In the genomic region with DNA sequence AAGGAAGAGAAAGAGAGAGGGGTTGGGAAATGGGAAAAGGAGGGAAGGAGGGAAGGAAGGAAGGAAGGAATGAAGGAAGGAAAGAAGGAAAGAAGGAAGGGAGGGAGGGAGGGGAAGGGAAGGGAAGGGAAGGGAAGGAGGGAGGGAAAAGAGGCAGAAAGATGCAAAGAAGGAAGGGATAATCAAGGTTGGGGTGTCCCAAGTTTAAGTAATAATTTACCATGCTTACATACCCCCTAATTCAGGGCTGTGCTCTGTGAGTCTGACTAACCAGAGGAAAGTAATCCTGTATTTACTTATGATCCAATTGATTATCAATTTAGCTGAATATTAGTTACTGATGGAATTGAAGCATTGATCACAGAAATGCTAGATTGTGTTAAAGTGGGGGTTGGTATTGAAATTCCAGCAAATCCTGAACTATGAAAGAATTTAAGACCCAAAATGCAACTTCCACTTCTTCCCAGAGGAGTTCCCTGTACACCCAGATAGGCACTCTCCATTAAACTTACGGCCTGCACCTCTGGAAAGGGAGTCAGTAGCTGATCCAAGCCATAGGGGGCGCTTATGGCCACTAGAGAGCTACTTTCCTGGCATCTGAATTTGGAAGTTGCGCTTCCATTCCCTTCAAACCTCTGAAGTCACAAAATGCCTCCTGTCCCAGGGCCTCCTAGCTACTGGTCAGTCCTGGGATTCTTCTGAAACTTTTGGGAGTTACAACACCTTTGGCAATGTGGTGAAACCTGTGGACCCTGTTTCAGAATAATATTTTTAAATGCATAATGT, we compare ENCODE assay signal across 12 cellular contexts.
A peak's percentile ranks its signal among the peaks of the same experiment; 100 is the strongest.
DNase-seq lines count a peak whose midpoint lies in the region; ATAC-seq and TF ChIP-seq lines count a peak whose summit lies in the region.
"Had no signal": no experiment of that assay in that cellular context is flagged by ENCODE, and none has a peak within 500 bp of the region (broad histone marks: within the 10 kb centered on the region; RNA-seq: fewer than 3 reads in every experiment).

No MANE protein-coding gene starts in this region.

- H3K4me2 ChIP-seq in OCI-LY7 (ENCODE audit: low read length) (no peak overlapping the region), hepatocyte (no peak overlapping the region)

- H3K4me1 ChIP-seq in A673 (ENCODE audit: insufficient read depth, low read length, poor library complexity, severe bottlenecking) (no peaks in the 10 kb centered on the region), OCI-LY7 (ENCODE audit: insufficient read depth, low read length, poor library complexity, severe bottlenecking) (no peaks in the 10 kb centered on the region), hepatocyte (ENCODE audit: insufficient read depth) (no peaks in the 10 kb centered on the region), sigmoid colon (no peaks in the 10 kb centered on the region)
- H3K4me1 ChIP-seq: suprapubic skin had no signal

- WGBS in hepatocyte (ENCODE audit: low lambda C conversion rate, missing lambda C conversion rate) = 75% methylated on average over 3 of the region's 3 CpGs
- 88 to 91% methylated on average over 3 of the region's 3 CpGs for WGBS in sigmoid colon, 2 donors

- H3K4me3 ChIP-seq in A673 (ENCODE audit: low read depth, low read length, poor library complexity, severe bottlenecking) = no peak overlapping the region
- H3K4me3 ChIP-seq in OCI-LY7 (ENCODE audit: low read depth, low read length, poor library complexity, severe bottlenecking) = no peak overlapping the region
- H3K4me3 ChIP-seq in hepatocyte = no peak overlapping the region
- H3K4me3 ChIP-seq in sigmoid colon = no peak overlapping the region
- H3K4me3 ChIP-seq: suprapubic skin had no signal

- no peak for TF ChIP-seq EP300 in sigmoid colon (IDR thresholded peaks at IDR 0.05)

- POLR2A ChIA-PET in A673 (lab: Charles Lee; ENCODE audit: low non-redundant PET) = no interaction called here
- POLR2A ChIA-PET in OCI-LY7 (lab: Charles Lee) = no interaction called here

- no peak overlapping the region for H2AFZ ChIP-seq in OCI-LY7 (ENCODE audit: low read length)
- no peak overlapping the region for H2AFZ ChIP-seq in hepatocyte

- intact Hi-C loops in A673 (cut with micrococcal nuclease; ENCODE audit: unreplicated experiment) = no loop called here
- intact Hi-C loops in OCI-LY7 (cut with micrococcal nuclease; ENCODE audit: unreplicated experiment) = no loop called here
- intact Hi-C loops in sigmoid colon (cut with DNase I) = no loop called here
- intact Hi-C loops in left colon (cut with DNase I, micrococcal nuclease) = no loop called here

- TF ChIP-seq POLR2A in sigmoid colon (IDR thresholded peaks at IDR 0.05) = no peak

- H3K27me3 ChIP-seq in A673 (replicated peaks; ENCODE audit: insufficient read depth, low read depth, low read length, poor library complexity) = no peaks in the 10 kb centered on the region
- H3K27me3 ChIP-seq in hepatocyte = no peaks in the 10 kb centered on the region
- H3K27me3 ChIP-seq in sigmoid colon = no peaks in the 10 kb centered on the region
- H3K27me3 ChIP-seq: suprapubic skin had no signal

- no TSS peak for BruUV-seq in A673 (replicated peaks; lab: Mats Ljungman, UMichigan)
- BruUV-seq in OCI-LY7 (replicated peaks; lab: Mats Ljungman, UMichigan) = no TSS peak

- DNase-seq in A673 (ENCODE audit: low spot score) = peak; percentile 15
- DNase-seq in OCI-LY7 (ENCODE audit: low spot score) = no peak
- DNase-seq in hepatocyte (ENCODE audit: low spot score) = no peak
- DNase-seq in sigmoid colon = no peak
- no peak for DNase-seq in NCI-H2107 treated with DMSO at 0.1 percent for 48 hours (lab: John Stamatoyannopoulos, UW; ENCODE audit: unreplicated experiment)
- no peak for DNase-seq in left colon
- no peak for DNase-seq in AG20443 (ENCODE audit: low spot score)
- DNase-seq: activated naive CD4-positive, alpha-beta T cell; CD8-positive, alpha-beta memory T cell; midbrain had no signal

- H3K36me3 ChIP-seq in A673 (ENCODE audit: insufficient read depth, low read length, poor library complexity, severe bottlenecking) = no peaks in the 10 kb centered on the region
- no peaks in the 10 kb centered on the region for H3K36me3 ChIP-seq in OCI-LY7 (ENCODE audit: insufficient read depth, low read length)
- H3K36me3 ChIP-seq in hepatocyte (replicated peaks; ENCODE audit: insufficient read depth, low read depth) = no peaks in the 10 kb centered on the region
- H3K36me3 ChIP-seq in sigmoid colon = no peaks in the 10 kb centered on the region
- H3K36me3 ChIP-seq: suprapubic skin had no signal

- no peaks in the 10 kb centered on the region for H4K20me1 ChIP-seq in OCI-LY7 (ENCODE audit: insufficient read depth, low read length)
- H4K20me1 ChIP-seq in hepatocyte (ENCODE audit: insufficient read depth, poor library complexity, severe bottlenecking) = no peaks in the 10 kb centered on the region

- H3K9me2 ChIP-seq in OCI-LY7 (ENCODE audit: insufficient read depth, low read length) (no peaks in the 10 kb centered on the region), hepatocyte (replicated peaks; ENCODE audit: insufficient read depth) (no peaks in the 10 kb centered on the region)

- CTCF ChIA-PET in A673 (lab: Charles Lee) (interaction anchor here (0.5 kb wide), 1 partner anchor 37 kb away, joined by 5 read pairs; no protein-coding TSS in a partner anchor), OCI-LY7 (lab: Charles Lee; ENCODE audit: unreplicated experiment) (no interaction called here)

- ATAC-seq in left colon = no peak

- H3K9me3 ChIP-seq in A673 (ENCODE audit: low read depth, low read length, poor library complexity, severe bottlenecking) (no peaks in the 10 kb centered on the region), OCI-LY7 (ENCODE audit: low read length) (no peaks in the 10 kb centered on the region), hepatocyte (ENCODE audit: low read depth) (no peaks in the 10 kb centered on the region), sigmoid colon (no peaks in the 10 kb centered on the region)
- H3K9me3 ChIP-seq: suprapubic skin had no signal

- no peaks in the 10 kb centered on the region for H3K79me2 ChIP-seq in OCI-LY7 (ENCODE audit: insufficient read depth, low read depth, low read length)
- H3K79me2 ChIP-seq in hepatocyte = no peaks in the 10 kb centered on the region

- TF ChIP-seq CTCF in A673 (conservative IDR thresholded peaks at IDR 0.05; ENCODE audit: low read depth, low read length) (peak; percentile 42; the same call in 1 of the 2 replicates), GM12872 (IDR thresholded peaks at IDR 0.05; ENCODE audit: insufficient read depth, low read depth, low read length) (peak; percentile 29; the same call in 1 of the 3 replicates), OCI-LY7 (conservative IDR thresholded peaks at IDR 0.05; ENCODE audit: low read length) (peak; percentile 39; the same call in 1 of the 2 replicates), hepatocyte (IDR thresholded peaks at IDR 0.05; ENCODE audit: poor library complexity) (peak; percentile 12), sigmoid colon (IDR thresholded peaks at IDR 0.05) (no peak)

- H3K27ac ChIP-seq in A673 (ENCODE audit: low read depth, low read length, poor library complexity, severe bottlenecking) (no peak overlapping the region), OCI-LY7 (ENCODE audit: low read depth, low read length, poor library complexity, severe bottlenecking) (no peak overlapping the region), hepatocyte (no peak overlapping the region), sigmoid colon (no peak overlapping the region)
- H3K27ac ChIP-seq: suprapubic skin had no signal

Comparison
In these comparisons a context has a peak if more than half of its experiments do, and no peak if none do; other contexts are left out.
1. CTCF ChIP-seq: peak in A673 (single experiment), GM12872 (single experiment), OCI-LY7 (single experiment) and hepatocyte (single experiment); none in sigmoid colon (0 of 4).